20 cellular contexts compared by ENCODE assay signal in genomic region chr4:15961778-15962510, GRCh38. TPM values are rescaled to one million over a fixed set of nuclear protein-coding genes. Genes with fewer than 3 reads are reported as not detected.
DNase-seq lines count a peak whose midpoint lies in the region; ATAC-seq, FAIRE-seq and TF ChIP-seq lines count a peak whose summit lies in the region.
"Had no signal": no experiment of that assay in that cellular context is flagged by ENCODE, and none has a peak within 500 bp of the region (broad histone marks: within the 10 kb centered on the region; RNA-seq: fewer than 3 reads in every experiment).

No MANE protein-coding gene starts in this region.

- no peaks in the 10 kb centered on the region for H4K20me1 ChIP-seq in H1 (replicated peaks in 1 of 2; ENCODE audit: control insufficient read depth in 1 of 2, insufficient read depth in 2 of 2, low read length in 2 of 2)
- no peaks in the 10 kb centered on the region for H4K20me1 ChIP-seq in MM.1S (ENCODE audit: insufficient read depth, low read length)

- no peak overlapping the region for H2BK12ac ChIP-seq in H1 (ENCODE audit: low read depth, low read length)

- H3K36me3 ChIP-seq in SJCRH30 (no peaks in the 10 kb centered on the region), H1 (ENCODE audit: control insufficient read depth in 2 of 4, insufficient read depth in 4 of 4, low read length in 3 of 4) (no peaks in the 10 kb centered on the region), MM.1S (replicated peaks; ENCODE audit: insufficient read depth, low read length) (no peaks in the 10 kb centered on the region)

- no peak overlapping the region for H3K27ac Mint-ChIP-seq in T-helper 1 cell treated with Interleukin-12 subunit alpha and Interleukin-12 subunit beta and Interleukin-4 antibody, amounts not matched to agents 30 μg/mL and 1 μg/mL, for 36 hours
- H3K27ac Mint-ChIP-seq: type B pancreatic cell had no signal

- TF ChIP-seq POLR2A in H1 (IDR thresholded peaks at IDR 0.05; ENCODE audit: control extremely low read depth in 1 of 2, low read depth in 2 of 2, low read length in 2 of 2) = no peak

- DNase-seq in T-helper 1 cell = no peak
- peak; percentile 51 to 64 for DNase-seq in SJCRH30
- no peak for DNase-seq in H1 (ENCODE audit: low read depth in 1 of 2, low spot score in 2 of 2)
- peak; percentile 3 for DNase-seq in stimulated activated CD8-positive, alpha-beta memory T cell treated with anti-CD3 and anti-CD28 coated beads, Interleukin-15, amount 100 ng/mL, for 24 hours (ENCODE audit: low read depth)
- DNase-seq in MM.1S = no peak
- no peak for DNase-seq in RWPE1 (ENCODE audit: low spot score)
- DNase-seq: CD4-positive, CD25-positive, alpha-beta regulatory T cell; EL; NCI-H1694 treated with DMSO at 0.1 percent for 48 hours; NCI-H446 treated with DMSO at 0.1 percent for 48 hours; retina had no signal

- H3K56ac ChIP-seq in H1 (replicated peaks; ENCODE audit: insufficient read length, low read depth, low read length) = no peak overlapping the region

- H2AK5ac ChIP-seq in H1 (ENCODE audit: low read depth, low read length) = no peak overlapping the region

- no peak overlapping the region for H3K14ac ChIP-seq in H1 (ENCODE audit: insufficient read length)

- no peak for FAIRE-seq in H1 (lab: Jason Lieb, UNC)
- FAIRE-seq: A204.1, endothelial cell of umbilical vein, H54 had no signal

- POLR2A ChIA-PET in H1 (lab: Charles Lee; ENCODE audit: partially characterized antibody) (interaction anchor here (1.4 kb wide), 1 partner anchor 11 kb away, joined by 4 read pairs; no protein-coding TSS in a partner anchor), RWPE1 (lab: Yijun Ruan, JAX; ENCODE audit: low non-redundant PET) (no interaction called here)

- no peak overlapping the region for H2BK20ac ChIP-seq in H1 (ENCODE audit: low read length)

- no peaks in the 10 kb centered on the region for H3K9me3 Mint-ChIP-seq in T-helper 1 cell treated with Interleukin-12 subunit alpha and Interleukin-12 subunit beta and Interleukin-4 antibody, amounts not matched to agents 30 μg/mL and 1 μg/mL, for 36 hours

- ATAC-seq in GM21528 (IDR thresholded peaks at IDR 0.05; ENCODE audit: low FRiP score, unreplicated experiment) = no peak

- H3K18ac ChIP-seq in H1 (ENCODE audit: extremely low read depth, low read length) = no peak overlapping the region

- H3K4me1 ChIP-seq in SJCRH30 (peaks cover 17% of the 10 kb centered on the region), H1 (replicated peaks in 1 of 4; ENCODE audit: control insufficient read depth in 3 of 4, insufficient read depth in 4 of 4, low read length in 3 of 4) (peaks cover 0 to 4% (median 2%) of the 10 kb centered on the region in 4 experiments; a peak in 5 of 7 replicates), MM.1S (ENCODE audit: low read length) (no peaks in the 10 kb centered on the region)

- TF ChIP-seq EP300 in H1 (IDR thresholded peaks at IDR 0.05; ENCODE audit: borderline replicate concordance in 1 of 2, low read depth in 2 of 2, low read length in 2 of 2) = no peak

- H3F3A ChIP-seq in MM.1S (ENCODE audit: insufficient read depth, low read length) = no peaks in the 10 kb centered on the region

- no peaks in the 10 kb centered on the region for H3K79me2 ChIP-seq in H1 (ENCODE audit: control insufficient read depth in 1 of 2, insufficient read depth in 2 of 2, low read length in 2 of 2)
- no peaks in the 10 kb centered on the region for H3K79me2 ChIP-seq in MM.1S (ENCODE audit: low read length)

- TF ChIP-seq CTCF in H1 (IDR thresholded peaks at IDR 0.05; ENCODE audit: control extremely low read depth in 1 of 3, insufficient read depth in 1 of 3, low read depth in 1 of 3, low read length in 3 of 3) (no peak), MM.1S (IDR thresholded peaks at IDR 0.05; ENCODE audit: low read length) (no peak), RWPE1 (conservative IDR thresholded peaks at IDR 0.05; ENCODE audit: low read depth) (no peak)

- H2AFZ ChIP-seq in H1 (ENCODE audit: low read length) = no peak overlapping the region
- no peak overlapping the region for H2AFZ ChIP-seq in MM.1S (ENCODE audit: low read length)

- no peaks in the 10 kb centered on the region; the same call in 1 of the 2 replicates for H3K27me3 ChIP-seq in SJCRH30
- H3K27me3 ChIP-seq in H1 (replicated peaks in 1 of 4; ENCODE audit: control insufficient read depth in 3 of 4, extremely low read depth in 1 of 4, insufficient read depth in 3 of 4, low read length in 3 of 4) = no peaks in the 10 kb centered on the region
- H3K27me3 ChIP-seq in MM.1S (replicated peaks; ENCODE audit: insufficient read depth, low read length) = no peaks in the 10 kb centered on the region

- H3K4me3 ChIP-seq in SJCRH30 = no peak overlapping the region
- no peak overlapping the region for H3K4me3 ChIP-seq in H1 (ENCODE audit: extremely low read depth in 1 of 4, insufficient read depth in 2 of 4, low read depth in 3 of 4, low read length in 4 of 4)
- H3K4me3 ChIP-seq in MM.1S (ENCODE audit: low read length) = no peak overlapping the region
- H3K4me3 ChIP-seq: lung had no signal

- H3K9ac ChIP-seq in H1 (replicated peaks in 1 of 4; ENCODE audit: extremely low read depth in 1 of 4, low read depth in 3 of 4, low read length in 3 of 4) (no peak overlapping the region), MM.1S (ENCODE audit: low read length) (no peak overlapping the region)

- H4K8ac ChIP-seq in H1 (ENCODE audit: extremely low read depth, insufficient read depth, low read length) = peak overlapping the region; percentile 75; the same call in 1 of the 2 replicates

- no peak overlapping the region for H3K23ac ChIP-seq in H1 (ENCODE audit: insufficient read length)

- no peak overlapping the region for H4K5ac ChIP-seq in H1 (ENCODE audit: insufficient read length, low read depth, low read length)

- H3K36me3 Mint-ChIP-seq in T-helper 1 cell treated with Interleukin-12 subunit alpha and Interleukin-12 subunit beta and Interleukin-4 antibody, amounts not matched to agents 30 μg/mL and 1 μg/mL, for 36 hours (ENCODE audit: low read depth) = no peaks in the 10 kb centered on the region

- no peaks in the 10 kb centered on the region for H3K9me3 ChIP-seq in SJCRH30 (replicated peaks)
- 0 out of 4 replicates have a peak, but pooled peaks cover 0 to 3% of the 10 kb centered on the region in 2 experiments for H3K9me3 ChIP-seq in H1 (ENCODE audit: insufficient read depth in 2 of 2, low read depth in 1 of 2, low read length in 1 of 2)
- H3K9me3 ChIP-seq in MM.1S (replicated peaks; ENCODE audit: insufficient read depth, low read length) = no peaks in the 10 kb centered on the region

- H3K79me1 ChIP-seq in H1 (ENCODE audit: low read depth, low read length) = no peaks in the 10 kb centered on the region

- no peaks in the 10 kb centered on the region for H3K9me2 ChIP-seq in MM.1S (replicated peaks; ENCODE audit: insufficient read depth, low read length)

- H4K91ac ChIP-seq in H1 (replicated peaks; ENCODE audit: insufficient read length, low read length) = no peak overlapping the region

- H2BK5ac ChIP-seq in H1 (ENCODE audit: low read depth, low read length) = no peak overlapping the region

- no peak overlapping the region for H3K4me2 ChIP-seq in H1 (ENCODE audit: insufficient read depth in 1 of 2, low read depth in 2 of 2, low read length in 2 of 2)
- H3K4me2 ChIP-seq in MM.1S (ENCODE audit: low read depth, low read length) = no peak overlapping the region

- H3K4me3 Mint-ChIP-seq in T-helper 1 cell treated with Interleukin-12 subunit alpha and Interleukin-12 subunit beta and Interleukin-4 antibody, amounts not matched to agents 30 μg/mL and 1 μg/mL, for 36 hours = peak overlapping the region; percentile 55
- H3K4me3 Mint-ChIP-seq: CD4-positive, CD25-positive, alpha-beta regulatory T cell; neural crest cell; type B pancreatic cell had no signal

- no peak overlapping the region for H2BK15ac ChIP-seq in H1 (ENCODE audit: low read length)

- H2BK120ac ChIP-seq in H1 (replicated peaks; ENCODE audit: low read depth, low read length) = no peak overlapping the region

- peaks cover 13% of the 10 kb centered on the region for H3K27me3 Mint-ChIP-seq in T-helper 1 cell treated with Interleukin-12 subunit alpha and Interleukin-12 subunit beta and Interleukin-4 antibody, amounts not matched to agents 30 μg/mL and 1 μg/mL, for 36 hours (ENCODE audit: low read depth)
- H3K27me3 Mint-ChIP-seq: type B pancreatic cell had no signal

- CTCF ChIA-PET in H1 (lab: Charles Lee; ENCODE audit: partially characterized antibody) = interaction anchor here (0.5 to 7.6 kb wide), 25 partner anchors 8 to 1090 kb away, joined by 3 to 64 read pairs (median 4); no protein-coding TSS in a partner anchor
- CTCF ChIA-PET in RWPE1 (lab: Yijun Ruan, JAX) = interaction anchor here (0.8 kb wide), 1 partner anchor 79 kb away, joined by 3 read pairs; no protein-coding TSS in a partner anchor

- H3K4me1 Mint-ChIP-seq in T-helper 1 cell treated with Interleukin-12 subunit alpha and Interleukin-12 subunit beta and Interleukin-4 antibody, amounts not matched to agents 30 μg/mL and 1 μg/mL, for 36 hours (ENCODE audit: low read depth) = peaks cover 13% of the 10 kb centered on the region

- H3K27ac ChIP-seq in SJCRH30 (no peak overlapping the region), H1 (ENCODE audit: low read depth, low read length) (no peak overlapping the region), MM.1S (ENCODE audit: low read length) (no peak overlapping the region), RWPE1 (no peak overlapping the region)

- no peaks in the 10 kb centered on the region for H3K23me2 ChIP-seq in H1 (ENCODE audit: low read depth, low read length)

- no peak overlapping the region for H3K4ac ChIP-seq in H1 (replicated peaks; ENCODE audit: insufficient read length, low read depth, low read length)

- no peak for TF ChIP-seq RAD21 in H1 (IDR thresholded peaks at IDR 0.05 in 1 of 2, conservative IDR thresholded peaks at IDR 0.05 in 1 of 2; ENCODE audit: low read depth in 2 of 2, low read length in 2 of 2)

- 83% methylated on average over 16 of the region's 16 CpGs; no CpG with 5 or more reads in 1 of the 2 experiments for WGBS in H1 (ENCODE audit: extremely low coverage in 1 of 2, insufficient coverage in 1 of 2, insufficient read length in 1 of 2, insufficient replicate concordance in 2 of 2, low coverage in 1 of 2, low lambda C conversion rate in 2 of 2, missing lambda C conversion rate in 1 of 2), 2 experiments

RNA-seq across cellular contexts. Expression of gene FGFBP2, which starts 1.0 kb away (rescaled TPM):
- total RNA-seq in SJCRH30 (2014; rRNA removed; shearing (Covaris generic)) = not detected in 2 replicates
- total RNA-seq in H1 (2021; fragmentation: NEBNext Ultra II Directional; extraction: Animal tissue kit (Norgen Biotek cat#: 25700)) = not detected in 2 replicates
- 0.15 TPM in 1 of 2 replicates, not detected in the other for polyA plus RNA-seq in H1 (2011; rRNA removed)
- polyA plus RNA-seq in H1 (2011; cell fraction: cytosol; rRNA removed) = 0.16 TPM
- 0.19 TPM for polyA plus RNA-seq in H1 (2011; cell fraction: nucleus; rRNA removed)
- not detected in 4 replicates for polyA plus RNA-seq in H1 (2012, experiment 1 of 2)
- polyA plus RNA-seq in H1 (2012, experiment 2 of 2) = not detected
- 0.43 TPM for polyA plus RNA-seq in H1 (2013, experiment 1 of 2)
- 0.50 TPM for polyA plus RNA-seq in H1 (2013, experiment 2 of 2)
- polyA minus RNA-seq in H1 (2011; rRNA and poly(A)+ RNA removed) = 0.24 TPM in 1 of 2 replicates, not detected in the other
- polyA minus RNA-seq in H1 (2011; cell fraction: cytosol; rRNA and poly(A)+ RNA removed) = not detected
- polyA minus RNA-seq in H1 (2011; cell fraction: nucleus; rRNA and poly(A)+ RNA removed) = not detected
- total RNA-seq: endothelial cell of umbilical vein, OCI-LY7 had no signal
- polyA plus RNA-seq: endothelial cell of umbilical vein had no signal

RNA-seq across cellular contexts. Expression of gene FGFBP1, which starts 23.4 kb away (rescaled TPM):
- total RNA-seq in SJCRH30 (2014; rRNA removed; shearing (Covaris generic)) = not detected in 2 replicates
- total RNA-seq in H1 (2021; fragmentation: NEBNext Ultra II Directional; extraction: Animal tissue kit (Norgen Biotek cat#: 25700)) = 0.20 and 0.38 TPM in 2 replicates
- 0.06 and 0.17 TPM in 2 replicates for polyA plus RNA-seq in H1 (2011; rRNA removed)
- polyA plus RNA-seq in H1 (2011; cell fraction: cytosol; rRNA removed) = 0.10 TPM
- not detected for polyA plus RNA-seq in H1 (2011; cell fraction: nucleus; rRNA removed)
- polyA plus RNA-seq in H1 (2012, experiment 1 of 2) = 0.15 to 0.23 TPM (median 0.17 TPM) in 3 of 4 replicates, not detected in the other
- polyA plus RNA-seq in H1 (2012, experiment 2 of 2) = not detected
- polyA plus RNA-seq in H1 (2013, experiment 1 of 2) = 0.91 TPM
- polyA plus RNA-seq in H1 (2013, experiment 2 of 2) = 1.5 TPM
- 0.13 and 0.24 TPM in 2 replicates for polyA minus RNA-seq in H1 (2011; rRNA and poly(A)+ RNA removed)
- polyA minus RNA-seq in H1 (2011; cell fraction: cytosol; rRNA and poly(A)+ RNA removed) = not detected
- not detected for polyA minus RNA-seq in H1 (2011; cell fraction: nucleus; rRNA and poly(A)+ RNA removed)
- total RNA-seq: CD4-positive, CD25-positive, alpha-beta regulatory T cell; endothelial cell of umbilical vein; neural crest cell; OCI-LY7 had no signal
- polyA plus RNA-seq: CD4-positive, CD25-positive, alpha-beta regulatory T cell; endothelial cell of umbilical vein had no signal

Comparison
In these comparisons a context has a peak if more than half of its experiments do, and no peak if none do; other contexts are left out.
1. DNase-seq: peak in SJCRH30 (2 of 2) and stimulated activated CD8-positive, alpha-beta memory T cell treated with anti-CD3 and anti-CD28 coated beads, Interleukin-15, amount 100 ng/mL, for 24 hours (single experiment); none in T-helper 1 cell (0 of 5), H1 (0 of 2), MM.1S (single experiment) and RWPE1 (single experiment).